ENCODE assay signal across 8 cellular contexts in genomic region chr2:73985318-73986084, GRCh38. TPM values are rescaled to one million over a fixed set of nuclear protein-coding genes. Genes with fewer than 3 reads are reported as not detected.
DNase-seq lines count a peak whose midpoint lies in the region; ATAC-seq and TF ChIP-seq lines count a peak whose summit lies in the region.

No MANE protein-coding gene starts in this region.

- CTCF ChIA-PET in HEK293 (lab: Yijun Ruan, JAX), result no interaction called here

- H4K20me1 ChIP-seq in fibroblast of lung (ENCODE audit: control insufficient read depth, extremely low read depth, insufficient read depth, low read length), result no peaks in the 10 kb centered on the region

- peak overlapping the region; percentile 26 for H3K9ac ChIP-seq in fibroblast of lung (ENCODE audit: insufficient read depth, low read length)

- peak overlapping the region; percentile 22 for H2AFZ ChIP-seq in fibroblast of lung (ENCODE audit: low read length)

- DNase-seq in GM12864 (ENCODE audit: low read depth) (no peak), NOMO-1 (lab: John Stamatoyannopoulos, UW; ENCODE audit: unreplicated experiment in 2 of 2) (peak; percentile 64 to 71), activated T-cell treated with anti-CD3 and anti-CD28 coated beads for 24 hours (ENCODE audit: low read depth) (peak; percentile 62), fibroblast of lung (ENCODE audit: low read depth in 2 of 2) (no peak), omental fat pad (ENCODE audit: low spot score) (no peak)

- H3K4me3 ChIP-seq in GM12864 (ENCODE audit: low read depth, low read length) (peak overlapping the region; percentile 63), HEK293 (ENCODE audit: low read depth, low read length) (peak overlapping the region; percentile 51), fibroblast of lung (replicated peaks in 1 of 4; ENCODE audit: control extremely low read depth in 1 of 4, insufficient read depth in 1 of 4, low read depth in 3 of 4, low read length in 4 of 4) (peak overlapping the region; percentile 46 to 67 (median 61))

- ATAC-seq in omental fat pad (ENCODE audit: low FRiP score) (peak; percentile 13), GM19395 (IDR thresholded peaks at IDR 0.05; ENCODE audit: unreplicated experiment) (no peak), GM21526 (IDR thresholded peaks at IDR 0.05; ENCODE audit: low FRiP score, unreplicated experiment) (no peak)

- no peaks in the 10 kb centered on the region for H3K27me3 ChIP-seq in fibroblast of lung (ENCODE audit: control insufficient read depth, insufficient read depth, low read length)

- TF ChIP-seq CTCF in GM12864 (IDR thresholded peaks at IDR 0.05; ENCODE audit: low read depth, low read length, missing control alignments) (no peak), HEK293 (tag by site-specific recombination; IDR thresholded peaks at IDR 0.05) (no peak), fibroblast of lung (conservative IDR thresholded peaks at IDR 0.05 in 1 of 2, IDR thresholded peaks at IDR 0.05 in 1 of 2; ENCODE audit: low read depth in 1 of 2, low read length in 2 of 2) (no peak), omental fat pad (IDR thresholded peaks at IDR 0.05) (no peak)

- POLR2A ChIA-PET in HEK293 (lab: Yijun Ruan, JAX), result interaction anchor here (0.7 to 2.5 kb wide), 3 partner anchors 18 to 135 kb away, joined by 3 to 10 read pairs (median 4); no protein-coding TSS in a partner anchor

- H3K27ac ChIP-seq in HEK293 (ENCODE audit: extremely low read depth, low read depth, low read length), result peak overlapping the region; percentile 65; the same call in 1 of the 2 replicates
- H3K27ac ChIP-seq in fibroblast of lung (ENCODE audit: insufficient read depth, low read length), result peak overlapping the region; percentile 27

- H3K4me1 ChIP-seq in HEK293 (ENCODE audit: control insufficient read depth, insufficient read depth, low read length) (peaks cover 15% of the 10 kb centered on the region), fibroblast of lung (ENCODE audit: control insufficient read depth, extremely low read depth, insufficient read depth, low read length) (peaks cover 12% of the 10 kb centered on the region)

- H3K36me3 ChIP-seq in HEK293 (ENCODE audit: control insufficient read depth in 2 of 2, insufficient read depth in 1 of 2, low read length in 2 of 2) (peaks cover 4 to 36% of the 10 kb centered on the region in 2 experiments; a peak in 1 of 3 replicates), fibroblast of lung (ENCODE audit: control insufficient read depth, insufficient read depth, low read length) (no peaks in the 10 kb centered on the region)

- peaks cover 8% of the 10 kb centered on the region for H3K79me2 ChIP-seq in fibroblast of lung (ENCODE audit: control insufficient read depth, insufficient read depth, low read length)

- H3K4me2 ChIP-seq in fibroblast of lung (ENCODE audit: extremely low read depth, insufficient read depth, low read length), result peak overlapping the region; percentile 83

- H3K9me3 ChIP-seq in HEK293 (ENCODE audit: control insufficient read depth, insufficient read depth, low read depth, low read length), result no peaks in the 10 kb centered on the region
- no peaks in the 10 kb centered on the region for H3K9me3 ChIP-seq in fibroblast of lung (ENCODE audit: control insufficient read depth, insufficient read depth, low read depth, low read length)

TF ChIP-seq in HEK293, 187 proteins besides CTCF, POLR2A, EP300 and RAD21 (continues in another document):
- no peak for TF ChIP-seq SCRT2 (tag by site-specific recombination; IDR thresholded peaks at IDR 0.05)
- TF ChIP-seq RBAK (tag by site-specific recombination; IDR thresholded peaks at IDR 0.05), result no peak
- peak; percentile 30 for TF ChIP-seq ZBTB26 (tag by site-specific recombination; optimal IDR thresholded peaks at IDR 0.05)
- 0 out of 2 replicates have a peak, but pooled peaks have one; percentile 19 for TF ChIP-seq ZBTB11 (tag by site-specific recombination; conservative IDR thresholded peaks at IDR 0.05; ENCODE audit: low read depth)
- no peak for TF ChIP-seq FEZF1 (tag by site-specific recombination; IDR thresholded peaks at IDR 0.05)
- no peak for TF ChIP-seq ZNF274 (IDR thresholded peaks at IDR 0.05; ENCODE audit: low read length)
- TF ChIP-seq ZNF274 (tag by site-specific recombination; IDR thresholded peaks at IDR 0.05; ENCODE audit: borderline replicate concordance), result no peak
- TF ChIP-seq EGR2 (tag by site-specific recombination; IDR thresholded peaks at IDR 0.05; ENCODE audit: low read depth), result no peak
- no peak for TF ChIP-seq YY2 (tag by site-specific recombination; IDR thresholded peaks at IDR 0.05)
- no peak for TF ChIP-seq ZNF510 (tag by site-specific recombination; IDR thresholded peaks at IDR 0.05; ENCODE audit: insufficient replicate concordance)
- TF ChIP-seq ZNF449 (tag by site-specific recombination; IDR thresholded peaks at IDR 0.05), result no peak
- no peak for TF ChIP-seq ZNF677 (tag by site-specific recombination; IDR thresholded peaks at IDR 0.05)
- TF ChIP-seq ZNF561 (tag by site-specific recombination; IDR thresholded peaks at IDR 0.05; ENCODE audit: borderline replicate concordance), result no peak
- TF ChIP-seq ZNF157 (tag by site-specific recombination; IDR thresholded peaks at IDR 0.05), result no peak
- TF ChIP-seq ZNF544 (tag by site-specific recombination; IDR thresholded peaks at IDR 0.05), result no peak
- peak; percentile 61 for TF ChIP-seq ZBTB8A (tag by site-specific recombination; IDR thresholded peaks at IDR 0.05)

RNA-seq across cellular contexts. Expression of gene TET3, which starts 0.8 kb away (rescaled TPM):
- 2.6 and 3.1 TPM in 2 replicates for total RNA-seq in fibroblast of lung
- polyA plus RNA-seq in fibroblast of lung, result 1.6 and 2.1 TPM in 2 replicates
- polyA plus RNA-seq in fibroblast of lung (2012), result 1.4 and 2.4 TPM in 2 replicates
- polyA minus RNA-seq in fibroblast of lung (ENCODE audit: low replicate concordance), result 8.2 and 10.6 TPM in 2 replicates
- 10 to 100 TPM in 3 of 4 donors, 1 to 10 TPM in 1; 8.6 to 17.8 (median 11.4) TPM for total RNA-seq in omental fat pad

RNA-seq across cellular contexts. Expression of gene DGUOK, which starts 58.8 kb away (rescaled TPM):
- total RNA-seq in fibroblast of lung (51.6 and 54.3 TPM in 2 replicates), omental fat pad (10 to 100 TPM; 30.5 to 38.9 (median 36.3) TPM)
- 83.2 and 93.7 TPM in 2 replicates for polyA plus RNA-seq in fibroblast of lung
- polyA plus RNA-seq in fibroblast of lung (2012), result 96.7 and 104 TPM in 2 replicates
- 39.6 and 40.5 TPM in 2 replicates for polyA minus RNA-seq in fibroblast of lung (ENCODE audit: low replicate concordance)

Comparison
In these comparisons a context has a peak if more than half of its experiments do, and no peak if none do; other contexts are left out.
1. DNase-seq: peak in NOMO-1 (2 of 2) and activated T-cell treated with anti-CD3 and anti-CD28 coated beads for 24 hours (single experiment); none in GM12864 (single experiment), fibroblast of lung (0 of 2) and omental fat pad (single experiment).
2. Peak in every context shown above with its lines, with median percentiles within 50 percentile points of each other: H3K4me3 ChIP-seq.